In genomic region chr22:50260434-50260800, GRCh38 we compare ENCODE assay signal across 8 cellular contexts. TPM values are rescaled to one million over a fixed set of nuclear protein-coding genes. Genes with fewer than 3 reads are reported as not detected.
DNase-seq lines count a peak whose midpoint lies in the region; ATAC-seq and TF ChIP-seq lines count a peak whose summit lies in the region.

No MANE protein-coding gene starts in this region.

- peaks cover 10% of the 10 kb centered on the region for H3K4me1 Mint-ChIP-seq in CD14-positive monocyte

- no peak for ATAC-seq in HG03469 (IDR thresholded peaks at IDR 0.05; ENCODE audit: unreplicated experiment)

- intact Hi-C loops in CD14-positive monocyte (cut with micrococcal nuclease): no loop called here

- H3K27ac Mint-ChIP-seq in CD14-positive monocyte: no peak overlapping the region

- peak overlapping the region; percentile 24 to 42 for H3K4me3 Mint-ChIP-seq in CD14-positive monocyte

- H3K9me3 ChIP-seq in neuron (ENCODE audit: low read length): no peaks in the 10 kb centered on the region

- peaks cover 37 to 53% (median 39%) of the 10 kb centered on the region in 3 donors for H3K27me3 Mint-ChIP-seq in CD14-positive monocyte (ENCODE audit: low read depth in 3 of 3)

- H3K27me3 ChIP-seq in neuron (ENCODE audit: insufficient read depth, low read length): no peaks in the 10 kb centered on the region

- no peaks in the 10 kb centered on the region for H3K36me3 Mint-ChIP-seq in CD14-positive monocyte

- H3K4me1 ChIP-seq in neuron (ENCODE audit: insufficient read depth, low read length): peaks cover 20% of the 10 kb centered on the region

- H3K9me3 Mint-ChIP-seq in CD14-positive monocyte: peaks cover 0 to 3% (median 0%) of the 10 kb centered on the region in 7 donors

- H3K36me3 ChIP-seq in neuron (ENCODE audit: insufficient read depth, low read length): peaks cover 24% of the 10 kb centered on the region

- DNase-seq in CD14-positive monocyte (ENCODE audit: low spot score): no peak
- no peak for DNase-seq in LNCaP clone FGC (ENCODE audit: low read depth)
- DNase-seq in cardiac fibroblast (ENCODE audit: low read depth in 2 of 2): no peak
- DNase-seq in stimulated activated CD4-positive, alpha-beta T cell treated with anti-CD3 and anti-CD28 coated beads, Interleukin-4, amount 100 ng/mL, for 4 hours: no peak
- DNase-seq in foreskin melanocyte: no peak
- no peak for DNase-seq in stimulated activated CD8-positive, alpha-beta memory T cell treated with anti-CD3 and anti-CD28 coated beads, Interleukin-4, amount 100 ng/mL, for 48 hours

- H3K4me3 ChIP-seq in LNCaP clone FGC (ENCODE audit: low read depth, low read length) (peak overlapping the region; percentile 71), cardiac fibroblast (replicated peaks in 1 of 2; ENCODE audit: low read depth in 2 of 2, low read length in 2 of 2) (peak overlapping the region; percentile 63 to 72), neuron (ENCODE audit: low read length) (peak overlapping the region; percentile 58)

- TF ChIP-seq CTCF in CD14-positive monocyte (IDR thresholded peaks at IDR 0.05): no peak
- TF ChIP-seq CTCF in LNCaP clone FGC (IDR thresholded peaks at IDR 0.05; ENCODE audit: control insufficient read depth, extremely low read depth, insufficient read depth): no peak
- TF ChIP-seq CTCF in cardiac fibroblast (IDR thresholded peaks at IDR 0.05; ENCODE audit: low read depth, low read length): no peak

- H2AFZ ChIP-seq in neuron (ENCODE audit: low read depth, low read length): no peak overlapping the region

RNA-seq across cellular contexts. Expression of gene MAPK12, which starts 1.1 kb away (rescaled TPM):
- under 1 TPM; 0.06 to 0.13 TPM for polyA plus RNA-seq in CD14-positive monocyte

RNA-seq across cellular contexts. Expression of gene HDAC10, which starts 9.4 kb away (rescaled TPM):
- 10 to 100 TPM in 1 of 2 donors, 1 to 10 TPM in 1; 9.2 to 13.7 TPM for polyA plus RNA-seq in CD14-positive monocyte

RNA-seq across cellular contexts. Expression of gene MAPK11, which starts 9.8 kb away (rescaled TPM):
- polyA plus RNA-seq in CD14-positive monocyte: not detected

RNA-seq across cellular contexts. Expression of gene TUBGCP6, which starts 15.6 kb away (rescaled TPM):
- 1 to 10 TPM; 3.7 to 4.3 TPM for polyA plus RNA-seq in CD14-positive monocyte

RNA-seq across cellular contexts. Expression of gene PLXNB2, which starts 47.0 kb away (rescaled TPM):
- polyA plus RNA-seq in CD14-positive monocyte: 10 to 100 TPM; 38.2 to 70.5 TPM
